Comparison of ENCODE assay signal across 15 cellular contexts in the genomic region with DNA sequence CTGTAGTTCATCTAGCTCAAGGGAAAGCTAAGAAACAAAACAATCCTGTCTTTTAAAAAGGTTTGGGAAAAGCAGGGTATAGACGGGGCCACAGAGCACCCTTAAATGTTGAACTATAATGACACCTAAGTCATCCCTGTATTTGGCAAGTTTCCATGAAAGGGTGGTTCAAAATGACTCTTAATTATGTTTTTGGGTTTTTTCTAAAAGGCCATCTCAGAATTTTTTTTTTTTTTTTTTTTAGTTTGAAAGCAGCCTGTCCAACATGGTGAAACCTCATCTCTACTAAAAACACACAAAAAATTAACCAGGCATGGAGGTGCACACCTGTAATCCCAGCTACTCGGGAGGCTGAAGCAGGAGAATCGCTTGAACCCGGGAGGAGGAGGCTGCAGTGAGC. TPM values are rescaled to one million over a fixed set of nuclear protein-coding genes. Genes with fewer than 3 reads are reported as not detected.
DNase-seq lines count a peak whose midpoint lies in the region; ATAC-seq and TF ChIP-seq lines count a peak whose summit lies in the region.
"Had no signal": no experiment of that assay in that cellular context is flagged by ENCODE, and none has a peak within 500 bp of the region (broad histone marks: within the 10 kb centered on the region; RNA-seq: fewer than 3 reads in every experiment).

No MANE protein-coding gene starts in this region.

- POLR2A ChIA-PET in activated CD8-positive, alpha-beta T cell treated with anti-CD3 and anti-CD28 coated beads for 36 hours (lab: Charles Lee): interaction anchor here (1.0 to 3.3 kb wide), 3 partner anchors 11 to 317 kb away, joined by 4 to 12 read pairs (median 4); no protein-coding TSS in a partner anchor

- H3K4me1 Mint-ChIP-seq in activated T-cell treated with anti-CD3 and anti-CD28 coated beads, Interleukin-2, amount 50 U/mL, for 24 hours (ENCODE audit: low read depth): peaks cover 62% of the 10 kb centered on the region
- peaks cover 59% of the 10 kb centered on the region for H3K4me1 Mint-ChIP-seq in activated T-cell treated with anti-CD3 and anti-CD28 coated beads, Interleukin-2, amount 50 U/mL, for 72 hours (ENCODE audit: low read depth)
- H3K4me1 Mint-ChIP-seq in activated CD8-positive, alpha-beta T cell treated with anti-CD3 and anti-CD28 coated beads for 36 hours (ENCODE audit: low read depth): peaks cover 42% of the 10 kb centered on the region

- peaks cover 56% of the 10 kb centered on the region for H3K36me3 Mint-ChIP-seq in activated T-cell treated with anti-CD3 and anti-CD28 coated beads, Interleukin-2, amount 50 U/mL, for 24 hours (ENCODE audit: low read depth)
- H3K36me3 Mint-ChIP-seq in activated T-cell treated with anti-CD3 and anti-CD28 coated beads, Interleukin-2, amount 50 U/mL, for 72 hours (ENCODE audit: insufficient read depth in 2 of 2): peaks cover 5 to 23% of the 10 kb centered on the region in 2 donors
- H3K36me3 Mint-ChIP-seq in activated CD8-positive, alpha-beta T cell treated with anti-CD3 and anti-CD28 coated beads for 36 hours (ENCODE audit: low read depth): peaks cover 49% of the 10 kb centered on the region

- H3K4me3 Mint-ChIP-seq in activated T-cell treated with anti-CD3 and anti-CD28 coated beads, Interleukin-2, amount 50 U/mL, for 24 hours: no peak overlapping the region
- H3K4me3 Mint-ChIP-seq in activated T-cell treated with anti-CD3 and anti-CD28 coated beads, Interleukin-2, amount 50 U/mL, for 72 hours: peak overlapping the region in 1 of 2 donors; percentile 38
- no peak overlapping the region for H3K4me3 Mint-ChIP-seq in activated CD8-positive, alpha-beta T cell treated with anti-CD3 and anti-CD28 coated beads for 36 hours
- H3K4me3 Mint-ChIP-seq: B cell; CD4-positive, alpha-beta T cell had no signal

- H3K4me3 ChIP-seq in KMS-11 (IDR thresholded peaks at IDR 0.05; ENCODE audit: insufficient read depth, low read depth, low read length): no peak overlapping the region

- H3K9me3 Mint-ChIP-seq in activated T-cell treated with anti-CD3 and anti-CD28 coated beads, Interleukin-2, amount 50 U/mL, for 24 hours: no peaks in the 10 kb centered on the region
- no peaks in the 10 kb centered on the region for H3K9me3 Mint-ChIP-seq in activated T-cell treated with anti-CD3 and anti-CD28 coated beads, Interleukin-2, amount 50 U/mL, for 72 hours
- H3K9me3 Mint-ChIP-seq in activated CD8-positive, alpha-beta T cell treated with anti-CD3 and anti-CD28 coated beads for 36 hours: no peaks in the 10 kb centered on the region
- H3K9me3 Mint-ChIP-seq: CD4-positive, alpha-beta T cell had no signal

- no peak for ATAC-seq in activated T-cell treated with anti-CD3 and anti-CD28 coated beads, Interleukin-2, amount 50 U/mL, for 72 hours (replicated peaks in 1 of 2)
- no peak for ATAC-seq in activated CD8-positive, alpha-beta T cell treated with anti-CD3 and anti-CD28 coated beads for 36 hours

- CTCF ChIA-PET in activated CD8-positive, alpha-beta T cell treated with anti-CD3 and anti-CD28 coated beads for 36 hours (lab: Charles Lee): interaction anchor here (0.8 to 4.2 kb wide), 8 partner anchors 12 to 606 kb away, joined by 3 to 37 read pairs (median 6); no protein-coding TSS in a partner anchor

- intact Hi-C loops in activated CD8-positive, alpha-beta T cell treated with anti-CD3 and anti-CD28 coated beads for 36 hours (cut with micrococcal nuclease): no loop called here

- DNase-seq in activated T-cell treated with anti-CD3 and anti-CD28 coated beads, Interleukin-2, amount 50 U/mL, for 24 hours: peak; percentile 17
- DNase-seq in activated T-cell treated with anti-CD3 and anti-CD28 coated beads, Interleukin-2, amount 50 U/mL, for 72 hours: no peak
- no peak for DNase-seq in activated CD8-positive, alpha-beta T cell treated with anti-CD3 and anti-CD28 coated beads for 36 hours
- DNase-seq in islet precursor cell (peak; percentile 21), GOT3 (lab: John Stamatoyannopoulos, UW) (no peak), retina (no peak)
- DNase-seq: CD4-positive, alpha-beta T cell; KBM-7; NCI-H1092; NCI-H1694; NCI-H2171; NCI-H82; SIG-M5 had no signal

- peak overlapping the region; percentile 76 for H3K27ac Mint-ChIP-seq in activated T-cell treated with anti-CD3 and anti-CD28 coated beads, Interleukin-2, amount 50 U/mL, for 24 hours
- no peak overlapping the region for H3K27ac Mint-ChIP-seq in activated T-cell treated with anti-CD3 and anti-CD28 coated beads, Interleukin-2, amount 50 U/mL, for 72 hours
- peak overlapping the region; percentile 52 for H3K27ac Mint-ChIP-seq in activated CD8-positive, alpha-beta T cell treated with anti-CD3 and anti-CD28 coated beads for 36 hours
- H3K27ac Mint-ChIP-seq: B cell had no signal

- H3K27me3 ChIP-seq in KMS-11 (ENCODE audit: insufficient read depth, low read depth): no peaks in the 10 kb centered on the region

- peaks cover 35% of the 10 kb centered on the region for H3K4me1 ChIP-seq in KMS-11 (ENCODE audit: low read depth, poor library complexity, severe bottlenecking)

- no peaks in the 10 kb centered on the region for H3K27me3 Mint-ChIP-seq in activated T-cell treated with anti-CD3 and anti-CD28 coated beads, Interleukin-2, amount 50 U/mL, for 24 hours
- peaks cover 6% of the 10 kb centered on the region for H3K27me3 Mint-ChIP-seq in activated T-cell treated with anti-CD3 and anti-CD28 coated beads, Interleukin-2, amount 50 U/mL, for 72 hours (ENCODE audit: low read depth)
- peaks cover 3% of the 10 kb centered on the region for H3K27me3 Mint-ChIP-seq in activated CD8-positive, alpha-beta T cell treated with anti-CD3 and anti-CD28 coated beads for 36 hours
- H3K27me3 Mint-ChIP-seq: B cell; CD4-positive, alpha-beta T cell had no signal

- H3K4me2 ChIP-seq in KMS-11: peak overlapping the region; percentile 66

- no peaks in the 10 kb centered on the region for H4K20me1 ChIP-seq in KMS-11 (ENCODE audit: insufficient read depth)

- H3K27ac ChIP-seq in KMS-11: no peak overlapping the region; the same call in 1 of the 2 replicates

- no peak overlapping the region for H3K9ac ChIP-seq in KMS-11

- H2AFZ ChIP-seq in KMS-11 (ENCODE audit: low read depth): no peak overlapping the region

- no peak for TF ChIP-seq CTCF in KMS-11 (conservative IDR thresholded peaks at IDR 0.05; ENCODE audit: low read depth, low read length)
- TF ChIP-seq CTCF in activated CD8-positive, alpha-beta T cell treated with anti-CD3 and anti-CD28 coated beads for 36 hours (IDR thresholded peaks at IDR 0.05): no peak

- peaks cover 8% of the 10 kb centered on the region; the same call in 1 of the 2 replicates for H3K36me3 ChIP-seq in KMS-11 (ENCODE audit: insufficient read depth)

- H3K79me2 ChIP-seq in KMS-11 (ENCODE audit: insufficient read depth, low read depth): no peaks in the 10 kb centered on the region

RNA-seq across cellular contexts. Expression of gene TOMM20, which starts 22.2 kb away (rescaled TPM):
- total RNA-seq in activated T-cell treated with anti-CD3 and anti-CD28 coated beads, Interleukin-2, amount 50 U/mL, for 72 hours: 100 to 1,000 TPM; 140 to 154 TPM
- 100 to 1,000 TPM; 155 to 159 TPM for total RNA-seq in activated CD8-positive, alpha-beta T cell treated with anti-CD3 and anti-CD28 coated beads for 36 hours

RNA-seq across cellular contexts. Expression of gene RBM34, which starts 54.6 kb away (rescaled TPM):
- total RNA-seq in activated T-cell treated with anti-CD3 and anti-CD28 coated beads, Interleukin-2, amount 50 U/mL, for 72 hours: 100 to 1,000 TPM; 127 to 128 TPM
- 100 to 1,000 TPM; 136 TPM for total RNA-seq in activated CD8-positive, alpha-beta T cell treated with anti-CD3 and anti-CD28 coated beads for 36 hours

Comparison
In these comparisons a context has a peak if more than half of its experiments do, and no peak if none do; other contexts are left out.
1. DNase-seq: peak in activated T-cell treated with anti-CD3 and anti-CD28 coated beads, Interleukin-2, amount 50 U/mL, for 24 hours (single experiment) and islet precursor cell (single experiment); none in activated T-cell treated with anti-CD3 and anti-CD28 coated beads, Interleukin-2, amount 50 U/mL, for 72 hours (0 of 2), activated CD8-positive, alpha-beta T cell treated with anti-CD3 and anti-CD28 coated beads for 36 hours (single experiment), GOT3 (single experiment) and retina (single experiment).